ENCODE assay signal across 8 cellular contexts in genomic region chr5:109690456-109691247, GRCh38. TPM values are rescaled to one million over a fixed set of nuclear protein-coding genes. Genes with fewer than 3 reads are reported as not detected.
A peak's percentile ranks its signal among the peaks of the same experiment; 100 is the strongest.
DNase-seq lines count a peak whose midpoint lies in the region; ATAC-seq and TF ChIP-seq lines count a peak whose summit lies in the region.

No MANE protein-coding gene starts in this region.

- WGBS in esophagus squamous epithelium, 2 donors = 0% methylated on average over 8 to 34 of the region's 65 CpGs

- TF ChIP-seq POLR2A in esophagus squamous epithelium (IDR thresholded peaks at IDR 0.05) = peak in 1 of 4 donors; percentile 21

- peaks cover 12% of the 10 kb centered on the region for H3K9me3 Mint-ChIP-seq in activated T-helper 1 cell treated with anti-CD3 and anti-CD28 coated beads, Interleukin-12 subunit alpha, Interleukin-12 subunit beta, Interleukin-2, Interleukin-4 antibody, amounts not matched to agents 30 ng/mL and 10 ng/mL and 1 ng/mL, durations not matched to agents 14 hours and 24 hours and 36 hours

- H3K9me3 ChIP-seq in esophagus squamous epithelium = peaks cover 0 to 7% (median 0%) of the 10 kb centered on the region in 3 donors
- H3K9me3 ChIP-seq in muscle layer of colon (ENCODE audit: low read length) = no peaks in the 10 kb centered on the region

- peak overlapping the region; percentile 95 to 98 (median 96) for H3K27ac ChIP-seq in esophagus squamous epithelium
- peak overlapping the region; percentile 80 for H3K27ac ChIP-seq in muscle layer of colon (ENCODE audit: low read depth, low read length)

- H3K36me3 ChIP-seq in esophagus squamous epithelium = no peaks in the 10 kb centered on the region
- H3K36me3 ChIP-seq in muscle layer of colon (ENCODE audit: insufficient read depth, low read length) = no peaks in the 10 kb centered on the region

- H3K4me3 Mint-ChIP-seq in activated T-helper 1 cell treated with anti-CD3 and anti-CD28 coated beads, Interleukin-12 subunit alpha, Interleukin-12 subunit beta, Interleukin-2, Interleukin-4 antibody, amounts not matched to agents 30 ng/mL and 10 ng/mL and 1 ng/mL, durations not matched to agents 14 hours and 24 hours and 36 hours = peak overlapping the region; percentile 98

- H3K36me3 Mint-ChIP-seq in activated T-helper 1 cell treated with anti-CD3 and anti-CD28 coated beads, Interleukin-12 subunit alpha, Interleukin-12 subunit beta, Interleukin-2, Interleukin-4 antibody, amounts not matched to agents 30 ng/mL and 10 ng/mL and 1 ng/mL, durations not matched to agents 14 hours and 24 hours and 36 hours (ENCODE audit: low read depth) = peaks cover 5% of the 10 kb centered on the region

- intact Hi-C loops in activated T-helper 1 cell treated with anti-CD3 and anti-CD28 coated beads, Interleukin-12 subunit alpha, Interleukin-12 subunit beta, Interleukin-2, Interleukin-4 antibody, amounts not matched to agents 30 ng/mL and 10 ng/mL and 1 ng/mL, durations not matched to agents 14 hours and 24 hours and 36 hours (cut with micrococcal nuclease) = loop anchor here (1.0 kb wide), 1 partner anchor 935 kb away; no protein-coding TSS in a partner anchor
- intact Hi-C loops in esophagus squamous epithelium (cut with DNase I) = no loop called here

- H3K27me3 ChIP-seq in esophagus squamous epithelium = no peaks in the 10 kb centered on the region
- H3K27me3 ChIP-seq in muscle layer of colon (ENCODE audit: control insufficient read depth in 1 of 2, insufficient read depth in 2 of 2, low read length in 2 of 2) = no peaks in the 10 kb centered on the region

- ATAC-seq in GM18873 (IDR thresholded peaks at IDR 0.05; ENCODE audit: low FRiP score, unreplicated experiment) (peak; percentile 10), HG03520 (IDR thresholded peaks at IDR 0.05; ENCODE audit: unreplicated experiment) (peak; percentile 11)

- peak overlapping the region; percentile 72 for H3K9ac ChIP-seq in muscle layer of colon (ENCODE audit: low read length)

- H3K4me1 Mint-ChIP-seq in activated T-helper 1 cell treated with anti-CD3 and anti-CD28 coated beads, Interleukin-12 subunit alpha, Interleukin-12 subunit beta, Interleukin-2, Interleukin-4 antibody, amounts not matched to agents 30 ng/mL and 10 ng/mL and 1 ng/mL, durations not matched to agents 14 hours and 24 hours and 36 hours (ENCODE audit: low read depth) = peaks cover 61% of the 10 kb centered on the region

- peaks cover 24 to 54% (median 36%) of the 10 kb centered on the region in 3 donors for H3K4me1 ChIP-seq in esophagus squamous epithelium
- peaks cover 37% of the 10 kb centered on the region for H3K4me1 ChIP-seq in muscle layer of colon (ENCODE audit: insufficient read depth, low read length)

- H3K4me3 ChIP-seq in esophagus squamous epithelium (peak overlapping the region; percentile 67 to 94 (median 78)), muscle layer of colon (ENCODE audit: low read depth in 1 of 2, low read length in 2 of 2) (peak overlapping the region; percentile 86 to 92)

- TF ChIP-seq CTCF in esophagus squamous epithelium (IDR thresholded peaks at IDR 0.05) = peak; percentile 30 to 76 (median 66)

- H3K27ac Mint-ChIP-seq in activated T-helper 1 cell treated with anti-CD3 and anti-CD28 coated beads, Interleukin-12 subunit alpha, Interleukin-12 subunit beta, Interleukin-2, Interleukin-4 antibody, amounts not matched to agents 30 ng/mL and 10 ng/mL and 1 ng/mL, durations not matched to agents 14 hours and 24 hours and 36 hours = peak overlapping the region; percentile 94

- peak; percentile 70 for DNase-seq in AG08395 (ENCODE audit: low spot score)
- peak; percentile 37 for DNase-seq in activated T-helper 1 cell treated with anti-CD3 and anti-CD28 coated beads, Interleukin-12 subunit alpha, Interleukin-12 subunit beta, Interleukin-2, Interleukin-4 antibody, amounts not matched to agents 30 ng/mL and 10 ng/mL and 1 ng/mL, durations not matched to agents 14 hours and 24 hours and 36 hours (ENCODE audit: low spot score)
- DNase-seq in esophagus squamous epithelium (lab: John Stamatoyannopoulos, UW) = no peak
- peak; percentile 27 to 73 (median 65) for DNase-seq in stimulated activated naive CD4-positive, alpha-beta T cell (lab: John Stamatoyannopoulos, UW)

- H3K27me3 Mint-ChIP-seq in activated T-helper 1 cell treated with anti-CD3 and anti-CD28 coated beads, Interleukin-12 subunit alpha, Interleukin-12 subunit beta, Interleukin-2, Interleukin-4 antibody, amounts not matched to agents 30 ng/mL and 10 ng/mL and 1 ng/mL, durations not matched to agents 14 hours and 24 hours and 36 hours (ENCODE audit: insufficient read depth) = no peaks in the 10 kb centered on the region

TF ChIP-seq in PFSK-1, 5 proteins besides CTCF, POLR2A, EP300 and RAD21:
- TF ChIP-seq POLR2AphosphoS5 (IDR thresholded peaks at IDR 0.05; ENCODE audit: low read depth, low read length) (no peak), SIN3A (IDR thresholded peaks at IDR 0.05; ENCODE audit: borderline replicate concordance, insufficient read depth, low read length) (0 out of 2 replicates have a peak, but pooled peaks have one; percentile 24)

RNA-seq across cellular contexts. Expression of gene MAN2A1, which starts 0.9 kb away (rescaled TPM):
- 32.6 TPM for polyA plus RNA-seq in PFSK-1 (2012; ENCODE audit: insufficient read length, low read depth)
- 35.0 and 38.8 TPM in 2 replicates for total RNA-seq in activated T-helper 1 cell treated with anti-CD3 and anti-CD28 coated beads, Interleukin-12 subunit alpha, Interleukin-12 subunit beta, Interleukin-2, Interleukin-4 antibody, amounts not matched to agents 30 ng/mL and 10 ng/mL and 1 ng/mL, durations not matched to agents 14 hours and 24 hours and 36 hours
- total RNA-seq in esophagus squamous epithelium = 10 to 100 TPM; 27.4 to 40.1 (median 37.4) TPM
